Comparison of ENCODE assay signal across 12 cellular contexts in genomic region chr16:89277049-89277448, GRCh38.
"Had no signal": no experiment of that assay in that cellular context is flagged by ENCODE, and none has a peak within 500 bp of the region (broad histone marks: within the 10 kb centered on the region; RNA-seq: fewer than 3 reads in every experiment).

No MANE protein-coding gene starts in this region.

- H3K4me3 Mint-ChIP-seq: activated CD8-positive, alpha-beta memory T cell treated with anti-CD3 and anti-CD28 coated beads, Interleukin-2, amount 10 ng/mL, durations not matched to agents 7 days and 5 days; activated T-cell treated with anti-CD3 and anti-CD28 coated beads, Interleukin-2, amount 50 U/mL, for 4 hours; naive thymus-derived CD8-positive, alpha-beta T cell; stimulated activated naive CD8-positive, alpha-beta T cell treated with anti-CD3 and anti-CD28 coated beads, Interleukin-15, Interleukin-2, amounts not matched to agents 100 ng/mL and 50 ng/mL, for 24 hours; T-cell had no signal

- H3K4me1 Mint-ChIP-seq: activated CD8-positive, alpha-beta memory T cell treated with anti-CD3 and anti-CD28 coated beads, Interleukin-2, amount 10 ng/mL, durations not matched to agents 7 days and 5 days had no signal

- H3K27ac ChIP-seq: prostate gland had no signal

- H3K9me3 Mint-ChIP-seq: activated T-cell treated with anti-CD3 and anti-CD28 coated beads, Interleukin-2, amount 50 U/mL, for 4 hours; naive thymus-derived CD8-positive, alpha-beta T cell; stimulated activated naive CD8-positive, alpha-beta T cell treated with anti-CD3 and anti-CD28 coated beads, Interleukin-15, Interleukin-2, amounts not matched to agents 100 ng/mL and 50 ng/mL, for 24 hours; T-cell had no signal

- H3K9me3 ChIP-seq: prostate gland had no signal

- ATAC-seq: activated CD8-positive, alpha-beta memory T cell treated with anti-CD3 and anti-CD28 coated beads, Interleukin-2, amount 10 ng/mL, durations not matched to agents 7 days and 5 days; activated T-cell treated with anti-CD3 and anti-CD28 coated beads, Interleukin-2, amount 50 U/mL, for 4 hours; naive thymus-derived CD8-positive, alpha-beta T cell; T-cell had no signal

- H3K27me3 Mint-ChIP-seq: activated CD8-positive, alpha-beta memory T cell treated with anti-CD3 and anti-CD28 coated beads, Interleukin-2, amount 10 ng/mL, durations not matched to agents 7 days and 5 days; naive thymus-derived CD8-positive, alpha-beta T cell; stimulated activated naive CD8-positive, alpha-beta T cell treated with anti-CD3 and anti-CD28 coated beads, Interleukin-15, Interleukin-2, amounts not matched to agents 100 ng/mL and 50 ng/mL, for 24 hours; T-cell had no signal

- H3K27ac Mint-ChIP-seq: activated CD8-positive, alpha-beta memory T cell treated with anti-CD3 and anti-CD28 coated beads, Interleukin-2, amount 10 ng/mL, durations not matched to agents 7 days and 5 days; stimulated activated naive CD8-positive, alpha-beta T cell treated with anti-CD3 and anti-CD28 coated beads, Interleukin-15, Interleukin-2, amounts not matched to agents 100 ng/mL and 50 ng/mL, for 24 hours; T-cell had no signal

- H3K4me3 ChIP-seq: prostate gland had no signal

- DNase-seq: activated CD4-positive, CD25-positive, alpha-beta regulatory T cell; activated CD8-positive, alpha-beta memory T cell treated with anti-CD3 and anti-CD28 coated beads, Interleukin-2, amount 10 ng/mL, durations not matched to agents 7 days and 5 days; activated gamma-delta T cell treated with Interleukin-2 at 50 U/mL for 16 hours; activated T-cell treated with anti-CD3 and anti-CD28 coated beads, Interleukin-2, amount 50 U/mL, for 4 hours; effector memory CD4-positive, alpha-beta T cell; erythroblast; nucleus accumbens; stimulated activated CD4-positive, alpha-beta T cell treated with anti-CD3 and anti-CD28 coated beads, Interleukin-2, amount 100 ng/mL, for 48 hours; T-cell had no signal

- H3K4me1 ChIP-seq: prostate gland had no signal
